Comparison of ENCODE assay signal across 30 cellular contexts in genomic region chr7:11005202-11005601, GRCh38.
"Had no signal": no experiment of that assay in that cellular context is flagged by ENCODE, and none has a peak within 500 bp of the region (broad histone marks: within the 10 kb centered on the region; RNA-seq: fewer than 3 reads in every experiment).

No MANE protein-coding gene starts in this region.

- FAIRE-seq: bronchial epithelial cell had no signal

- H3K4me3 ChIP-seq: adrenal gland, Peyer's patch had no signal

- H3K27ac ChIP-seq: adrenal gland, Peyer's patch, RWPE1, WERI-Rb-1 had no signal

- H3K4me1 ChIP-seq: adrenal gland, Peyer's patch had no signal

- H3K9me3 Mint-ChIP-seq: activated CD4-positive, alpha-beta T cell treated with anti-CD3 and anti-CD28 coated beads, Interleukin-2, amount 10 ng/mL, durations not matched to agents 24 days and 14 days; activated CD8-positive, alpha-beta T cell treated with anti-CD3 and anti-CD28 coated beads for 36 hours; activated naive CD4-positive, alpha-beta T cell treated with anti-CD3 and anti-CD28 coated beads for 36 hours; activated naive CD4-positive, alpha-beta T cell treated with anti-CD3 and anti-CD28 coated beads, Interleukin-2, amount 50 U/mL, for 72 hours; activated T-cell treated with anti-CD3 and anti-CD28 coated beads, Interleukin-2, amount 50 U/mL, for 4 hours; activated T-helper 1 cell treated with anti-CD3 and anti-CD28 coated beads, Interleukin-12 subunit alpha, Interleukin-12 subunit beta, Interleukin-2, Interleukin-4 antibody, amounts not matched to agents 30 ng/mL and 10 ng/mL and 1 ng/mL, durations not matched to agents 14 hours and 24 hours and 36 hours had no signal

- H3K36me3 ChIP-seq: adrenal gland had no signal

- H3K27ac Mint-ChIP-seq: activated CD4-positive, alpha-beta T cell treated with anti-CD3 and anti-CD28 coated beads, Interleukin-2, amount 10 ng/mL, durations not matched to agents 24 days and 14 days; activated CD8-positive, alpha-beta T cell treated with anti-CD3 and anti-CD28 coated beads for 36 hours; activated naive CD4-positive, alpha-beta T cell treated with anti-CD3 and anti-CD28 coated beads for 36 hours; activated naive CD4-positive, alpha-beta T cell treated with anti-CD3 and anti-CD28 coated beads, Interleukin-2, amount 50 U/mL, for 72 hours; activated T-helper 1 cell treated with anti-CD3 and anti-CD28 coated beads, Interleukin-12 subunit alpha, Interleukin-12 subunit beta, Interleukin-2, Interleukin-4 antibody, amounts not matched to agents 30 ng/mL and 10 ng/mL and 1 ng/mL, durations not matched to agents 14 hours and 24 hours and 36 hours had no signal

- H3K27me3 ChIP-seq: adrenal gland, Peyer's patch had no signal

- DNase-seq: activated CD4-positive, alpha-beta T cell treated with anti-CD3 and anti-CD28 coated beads, Interleukin-2, amount 10 ng/mL, durations not matched to agents 24 days and 14 days; activated CD4-positive, alpha-beta T cell treated with anti-CD3 and anti-CD28 coated beads, Interleukin-2, amount 50 U/mL, for 4 hours; activated CD8-positive, alpha-beta T cell treated with anti-CD3 and anti-CD28 coated beads for 36 hours; activated gamma-delta T cell treated with Interleukin-2 at 50 U/mL for 16 hours; activated naive CD4-positive, alpha-beta T cell treated with anti-CD3 and anti-CD28 coated beads for 36 hours; activated T-cell treated with anti-CD3 and anti-CD28 coated beads for 4 hours; activated T-cell treated with anti-CD3 and anti-CD28 coated beads, Interleukin-2, amount 50 U/mL, for 4 hours; adrenal gland; caudate nucleus; cerebellar nuclear complex; MM.1S; MV-4-11; NCI-H1092; NCI-H1436 treated with DMSO at 0.1 percent for 48 hours; NCI-H1694 treated with DMSO at 0.1 percent for 48 hours; NCI-H2029; NCI-H345; NCI-H524 treated with DMSO at 0.1 percent for 48 hours; PC-3; Peyer's patch; SW 1271; T-helper 1 cell; T1000; WERI-Rb-1 had no signal

- H3K4me3 Mint-ChIP-seq: activated CD4-positive, alpha-beta T cell treated with anti-CD3 and anti-CD28 coated beads, Interleukin-2, amount 10 ng/mL, durations not matched to agents 24 days and 14 days; activated CD8-positive, alpha-beta T cell treated with anti-CD3 and anti-CD28 coated beads for 36 hours; activated naive CD4-positive, alpha-beta T cell treated with anti-CD3 and anti-CD28 coated beads for 36 hours; activated T-cell treated with anti-CD3 and anti-CD28 coated beads, Interleukin-2, amount 50 U/mL, for 4 hours; activated T-helper 1 cell treated with anti-CD3 and anti-CD28 coated beads, Interleukin-12 subunit alpha, Interleukin-12 subunit beta, Interleukin-2, Interleukin-4 antibody, amounts not matched to agents 30 ng/mL and 10 ng/mL and 1 ng/mL, durations not matched to agents 14 hours and 24 hours and 36 hours; brain had no signal

- ATAC-seq: activated CD8-positive, alpha-beta T cell treated with anti-CD3 and anti-CD28 coated beads for 36 hours; activated naive CD4-positive, alpha-beta T cell treated with anti-CD3 and anti-CD28 coated beads, Interleukin-2, amount 50 U/mL, for 72 hours; activated T-cell treated with anti-CD3 and anti-CD28 coated beads, Interleukin-2, amount 50 U/mL, for 4 hours; PC-3; Right ventricle myocardium inferior had no signal

- H3K27me3 Mint-ChIP-seq: activated CD4-positive, alpha-beta T cell treated with anti-CD3 and anti-CD28 coated beads, Interleukin-2, amount 10 ng/mL, durations not matched to agents 24 days and 14 days; activated CD8-positive, alpha-beta T cell treated with anti-CD3 and anti-CD28 coated beads for 36 hours; brain had no signal
